15 cellular contexts compared by ENCODE assay signal in the genomic region with DNA sequence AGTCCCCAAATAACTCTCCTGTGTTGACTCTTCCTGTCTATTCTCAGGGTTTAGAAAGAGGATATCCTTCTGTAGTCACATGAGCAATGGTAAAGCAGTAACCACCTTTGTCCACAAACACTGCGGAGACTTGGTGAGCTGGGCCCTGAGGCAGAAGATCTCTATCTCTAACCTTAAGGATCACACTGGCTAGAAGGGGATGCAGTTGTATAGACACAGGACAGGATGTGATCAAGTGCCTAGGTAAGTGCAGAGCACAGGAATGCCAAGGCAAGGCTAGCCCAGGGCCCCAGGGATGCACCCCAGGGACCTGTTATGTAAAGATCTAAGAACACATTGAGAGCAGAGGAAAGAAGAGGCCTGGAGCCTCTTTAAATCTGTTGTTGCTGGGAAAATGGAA.
A peak's percentile ranks its signal among the peaks of the same experiment; 100 is the strongest.
DNase-seq lines count a peak whose midpoint lies in the region.
"Had no signal": no experiment of that assay in that cellular context is flagged by ENCODE, and none has a peak within 500 bp of the region (broad histone marks: within the 10 kb centered on the region; RNA-seq: fewer than 3 reads in every experiment).

No MANE protein-coding gene starts in this region.

- H4K20me1 ChIP-seq in BLaER1 = no peaks in the 10 kb centered on the region

- H3K36me3 ChIP-seq in BLaER1 (no peaks in the 10 kb centered on the region), HUES64 (ENCODE audit: insufficient read depth, low read length) (no peaks in the 10 kb centered on the region)

- H3K27me3 ChIP-seq in BLaER1 (no peaks in the 10 kb centered on the region), HUES64 (ENCODE audit: insufficient read depth, low read length) (peaks cover under 1% of the 10 kb centered on the region; the same call in 1 of the 2 replicates)

- DNase-seq in ecto neural progenitor cell (ENCODE audit: low spot score) = peak; percentile 22
- peak; percentile 4 for DNase-seq in mucosa of gallbladder (ENCODE audit: low spot score)
- DNase-seq in LoVo (ENCODE audit: low spot score) = no peak
- no peak for DNase-seq in stimulated activated CD8-positive, alpha-beta memory T cell treated with anti-CD3 and anti-CD28 coated beads, Interleukin-4, amount 100 ng/mL, for 48 hours
- no peak for DNase-seq in NCI-H526 treated with DMSO at 0.1 percent for 48 hours (lab: John Stamatoyannopoulos, UW)
- no peak for DNase-seq in retina
- DNase-seq: Calu3; CD4-positive, CD25-positive, alpha-beta regulatory T cell; NCI-H1092 treated with DMSO at 0.1 percent for 48 hours; NCI-H1694; NCI-H446 treated with DMSO at 0.1 percent for 48 hours; NCI-H82; SHP77 had no signal

- WGBS in HUES64 = 67% methylated on average over 1 of the region's 1 CpG

- H3K27ac ChIP-seq in BLaER1 (no peak overlapping the region), HUES64 (ENCODE audit: low read depth, low read length) (peak overlapping the region; percentile 24; the same call in 1 of the 2 replicates)

- H3K9ac ChIP-seq in BLaER1 (no peak overlapping the region), HUES64 (ENCODE audit: low read depth, low read length) (no peak overlapping the region)

- peaks cover 9% of the 10 kb centered on the region for H3K4me1 ChIP-seq in BLaER1
- H3K4me1 ChIP-seq in HUES64 (ENCODE audit: insufficient read depth, low read length) = peaks cover 28% of the 10 kb centered on the region

- H3K9me3 ChIP-seq in BLaER1 (peaks cover 8% of the 10 kb centered on the region), HUES64 (ENCODE audit: insufficient read depth, low read depth, low read length) (no peaks in the 10 kb centered on the region)

- peak overlapping the region; percentile 20; the same call in 1 of the 2 replicates for H3K4me2 ChIP-seq in BLaER1

- H3K4me3 ChIP-seq in BLaER1 = no peak overlapping the region
- H3K4me3 ChIP-seq in HUES64 (ENCODE audit: low read length) = no peak overlapping the region

Comparison
In these comparisons a context has a peak if more than half of its experiments do, and no peak if none do; other contexts are left out.
1. DNase-seq: peak in ecto neural progenitor cell (single experiment) and mucosa of gallbladder (single experiment); none in LoVo (single experiment), stimulated activated CD8-positive, alpha-beta memory T cell treated with anti-CD3 and anti-CD28 coated beads, Interleukin-4, amount 100 ng/mL, for 48 hours (single experiment), NCI-H526 treated with DMSO at 0.1 percent for 48 hours (single experiment) and retina (single experiment).